8 cellular contexts compared by ENCODE assay signal in the genomic region with DNA sequence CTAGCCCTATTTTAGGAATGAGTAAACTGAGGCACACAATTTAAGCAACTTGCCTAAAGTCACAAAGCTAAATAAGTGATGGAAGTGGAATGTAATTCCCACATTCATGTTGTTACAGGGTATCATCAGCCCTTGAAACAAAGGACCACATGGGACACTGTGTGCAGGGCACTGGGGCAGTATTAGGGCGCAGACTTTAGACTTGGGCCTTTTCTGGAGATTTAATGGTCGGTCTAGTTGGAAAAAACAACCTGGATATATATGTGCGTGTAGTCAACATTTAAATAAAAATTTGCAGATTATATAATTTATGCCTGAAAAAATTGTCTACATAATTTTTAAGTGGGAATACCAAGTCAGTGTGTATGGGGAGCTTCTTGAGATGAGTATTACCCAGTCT. TPM values are rescaled to one million over a fixed set of nuclear protein-coding genes. Genes with fewer than 3 reads are reported as not detected.
A peak's percentile ranks its signal among the peaks of the same experiment; 100 is the strongest.
DNase-seq lines count a peak whose midpoint lies in the region; ATAC-seq and TF ChIP-seq lines count a peak whose summit lies in the region.

No MANE protein-coding gene starts in this region.

- ATAC-seq in heart left ventricle, result no peak
- no peak for ATAC-seq in Right ventricle myocardium inferior
- ATAC-seq in activated naive CD8-positive, alpha-beta T cell treated with anti-CD3 and anti-CD28 coated beads, Interleukin-2, amount 10 ng/mL, durations not matched to agents 7 days and 5 days (ENCODE audit: low read depth), result no peak
- ATAC-seq in right lobe of liver, result no peak
- no peak for ATAC-seq in GM21619 (IDR thresholded peaks at IDR 0.05; ENCODE audit: unreplicated experiment)

- peaks cover 0 to 20% (median 3%) of the 10 kb centered on the region in 12 donors for H3K9me3 ChIP-seq in heart left ventricle
- H3K9me3 ChIP-seq in right lobe of liver, result no peaks in the 10 kb centered on the region
- H3K9me3 ChIP-seq in uterus, result no peaks in the 10 kb centered on the region

- H3K4me1 ChIP-seq in heart left ventricle, result peaks cover 0 to 22% (median 10%) of the 10 kb centered on the region in 12 donors
- peaks cover 0 to 5% (median 0%) of the 10 kb centered on the region in 4 donors for H3K4me1 ChIP-seq in right lobe of liver
- H3K4me1 ChIP-seq in uterus, result no peaks in the 10 kb centered on the region

- POLR2A ChIA-PET in activated naive CD8-positive, alpha-beta T cell treated with anti-CD3 and anti-CD28 coated beads, Interleukin-2, amount 10 ng/mL, durations not matched to agents 7 days and 5 days (lab: Charles Lee), result interaction anchor here (0.7 to 2.2 kb wide), 5 partner anchors 10 to 968 kb away, joined by 3 to 9 read pairs (median 3); a partner anchor contains a TSS

- TF ChIP-seq CTCF in heart left ventricle (IDR thresholded peaks at IDR 0.05) (no peak), right lobe of liver (IDR thresholded peaks at IDR 0.05) (no peak), uterus (IDR thresholded peaks at IDR 0.05) (no peak)

- H3K4me3 Mint-ChIP-seq in activated naive CD8-positive, alpha-beta T cell treated with anti-CD3 and anti-CD28 coated beads, Interleukin-2, amount 10 ng/mL, durations not matched to agents 7 days and 5 days, result peak overlapping the region; percentile 89

- intact Hi-C loops in heart left ventricle (cut with DNase I), result no loop called here
- intact Hi-C loops in Right ventricle myocardium inferior (cut with DNase I), result no loop called here
- intact Hi-C loops in right lobe of liver (cut with DNase I), result no loop called here
- intact Hi-C loops in uterus (cut with DNase I; ENCODE audit: low total_unique reads), result no loop called here

- H3K36me3 ChIP-seq in heart left ventricle (no peaks in the 10 kb centered on the region), right lobe of liver (no peaks in the 10 kb centered on the region), uterus (no peaks in the 10 kb centered on the region)

- H3K27me3 Mint-ChIP-seq in activated naive CD8-positive, alpha-beta T cell treated with anti-CD3 and anti-CD28 coated beads, Interleukin-2, amount 10 ng/mL, durations not matched to agents 7 days and 5 days, result no peaks in the 10 kb centered on the region

- H3K4me3 ChIP-seq in heart left ventricle (peak overlapping the region; percentile 68 to 98 (median 90)), right lobe of liver (peak overlapping the region in 2 of 3 donors; percentile 89 to 94), uterus (peak overlapping the region; percentile 73 to 88)

- peaks cover 21% of the 10 kb centered on the region for H3K36me3 Mint-ChIP-seq in activated naive CD8-positive, alpha-beta T cell treated with anti-CD3 and anti-CD28 coated beads, Interleukin-2, amount 10 ng/mL, durations not matched to agents 7 days and 5 days

- H3K27me3 ChIP-seq in heart left ventricle (no peaks in the 10 kb centered on the region), right lobe of liver (no peaks in the 10 kb centered on the region), uterus (no peaks in the 10 kb centered on the region)

- H3K9me3 Mint-ChIP-seq in activated naive CD8-positive, alpha-beta T cell treated with anti-CD3 and anti-CD28 coated beads, Interleukin-2, amount 10 ng/mL, durations not matched to agents 7 days and 5 days, result peaks cover 8% of the 10 kb centered on the region

- peaks cover 30% of the 10 kb centered on the region for H3K4me1 Mint-ChIP-seq in activated naive CD8-positive, alpha-beta T cell treated with anti-CD3 and anti-CD28 coated beads, Interleukin-2, amount 10 ng/mL, durations not matched to agents 7 days and 5 days

- 56 to 65% (median 64%) methylated on average over 3 of the region's 3 CpGs for WGBS in heart left ventricle, 4 donors
- WGBS in right lobe of liver (ENCODE audit: insufficient coverage, low coverage, low lambda C conversion rate, missing lambda C conversion rate), result 58% methylated on average over 3 of the region's 3 CpGs

- peak overlapping the region in 2 of 12 donors; percentile 87 to 89 for H3K27ac ChIP-seq in heart left ventricle
- H3K27ac ChIP-seq in right lobe of liver, result no peak overlapping the region
- H3K27ac ChIP-seq in uterus, result peak overlapping the region; percentile 86 to 95

- DNase-seq in heart left ventricle, result no peak
- DNase-seq in Right ventricle myocardium inferior (ENCODE audit: missing footprints), result no peak
- DNase-seq in activated naive CD8-positive, alpha-beta T cell treated with anti-CD3 and anti-CD28 coated beads, Interleukin-2, amount 10 ng/mL, durations not matched to agents 7 days and 5 days, result no peak
- no peak for DNase-seq in right lobe of liver
- no peak for DNase-seq in uterus
- no peak for DNase-seq in stimulated activated CD4-positive, alpha-beta T cell treated with anti-CD3 and anti-CD28 coated beads, Interleukin-12 subunit alpha, Interleukin-12 subunit beta, amount 100 ng/mL, for 4 hours
- DNase-seq in RKO (ENCODE audit: low spot score), result no peak

- no peak for TF ChIP-seq POLR2A in heart left ventricle (IDR thresholded peaks at IDR 0.05)
- TF ChIP-seq POLR2A in right lobe of liver (IDR thresholded peaks at IDR 0.05), result no peak
- no peak for TF ChIP-seq POLR2A in uterus (IDR thresholded peaks at IDR 0.05)

- H3K27ac Mint-ChIP-seq in activated naive CD8-positive, alpha-beta T cell treated with anti-CD3 and anti-CD28 coated beads, Interleukin-2, amount 10 ng/mL, durations not matched to agents 7 days and 5 days, result peak overlapping the region; percentile 83

RNA-seq across cellular contexts. Expression of a gene that starts 1.5 kb away (rescaled TPM):
- total RNA-seq in heart left ventricle (10 to 100 TPM; 27.2 to 37.2 (median 29.7) TPM), Right ventricle myocardium inferior (31.7 TPM), right lobe of liver (10 to 100 TPM; 15.3 to 22.2 (median 18.6) TPM), uterus (100 to 1,000 TPM in 1 of 4 donors, 10 to 100 TPM in 3; 31.5 to 137 (median 57.3) TPM)
- 10 to 100 TPM; 14.8 to 32.8 TPM for polyA plus RNA-seq in heart left ventricle
- 10 to 100 TPM; 55.2 to 57.0 TPM for total RNA-seq in activated naive CD8-positive, alpha-beta T cell treated with anti-CD3 and anti-CD28 coated beads, Interleukin-2, amount 10 ng/mL, durations not matched to agents 7 days and 5 days

RNA-seq across cellular contexts. Expression of a gene that starts 5.1 kb away (rescaled TPM):
- total RNA-seq in heart left ventricle, result under 1 TPM in 1 of 9 donors, not detected in 8; 0.56 TPM
- not detected for polyA plus RNA-seq in heart left ventricle
- not detected for total RNA-seq in Right ventricle myocardium inferior
- total RNA-seq in activated naive CD8-positive, alpha-beta T cell treated with anti-CD3 and anti-CD28 coated beads, Interleukin-2, amount 10 ng/mL, durations not matched to agents 7 days and 5 days, result not detected
- total RNA-seq in right lobe of liver, result not detected
- 1 to 10 TPM in 2 of 4 donors, not detected in 2; 1.1 to 2.0 TPM for total RNA-seq in uterus

RNA-seq across cellular contexts. Expression of a gene that starts 48.1 kb away (rescaled TPM):
- total RNA-seq in heart left ventricle (not detected), Right ventricle myocardium inferior (not detected), right lobe of liver (not detected), uterus (not detected)
- polyA plus RNA-seq in heart left ventricle, result not detected
- total RNA-seq in activated naive CD8-positive, alpha-beta T cell treated with anti-CD3 and anti-CD28 coated beads, Interleukin-2, amount 10 ng/mL, durations not matched to agents 7 days and 5 days, result not detected

Comparison
In these comparisons a context has a peak if more than half of its experiments do, and no peak if none do; other contexts are left out.
1. H3K27ac ChIP-seq: peak in uterus (2 of 2); none in right lobe of liver (0 of 3).
2. Peak in every context shown above with its lines, with median percentiles within 50 percentile points of each other: H3K4me3 ChIP-seq.